15 cellular contexts compared by ENCODE assay signal in genomic region chr4:105389167-105389566, GRCh38.
A peak's percentile ranks its signal among the peaks of the same experiment; 100 is the strongest.
DNase-seq lines count a peak whose midpoint lies in the region; ATAC-seq and TF ChIP-seq lines count a peak whose summit lies in the region.
"Had no signal": no experiment of that assay in that cellular context is flagged by ENCODE, and none has a peak within 500 bp of the region (broad histone marks: within the 10 kb centered on the region; RNA-seq: fewer than 3 reads in every experiment).

No MANE protein-coding gene starts in this region.

- 85 to 90% methylated on average over 3 of the region's 3 CpGs for WGBS in lower leg skin, 2 donors

- no peak for TF ChIP-seq POLR2A in lower leg skin (IDR thresholded peaks at IDR 0.05)

- H3K27me3 Mint-ChIP-seq in activated CD4-positive, alpha-beta T cell treated with anti-CD3 and anti-CD28 coated beads for 36 hours = no peaks in the 10 kb centered on the region
- H3K27me3 Mint-ChIP-seq in activated CD4-positive, alpha-beta T cell treated with anti-CD3 and anti-CD28 coated beads, Interleukin-2, amount 10 ng/mL, durations not matched to agents 24 days and 14 days = no peaks in the 10 kb centered on the region

- TF ChIP-seq CTCF in PC-3 (conservative IDR thresholded peaks at IDR 0.05; ENCODE audit: low read depth, low read length) (no peak), cardiac fibroblast (IDR thresholded peaks at IDR 0.05; ENCODE audit: low read depth, low read length) (no peak), colonic mucosa (IDR thresholded peaks at IDR 0.05) (no peak), lower leg skin (IDR thresholded peaks at IDR 0.05) (no peak)

- no peaks in the 10 kb centered on the region for H3K79me2 ChIP-seq in PC-3 (ENCODE audit: low read length)

- H3K4me3 Mint-ChIP-seq in activated CD4-positive, alpha-beta T cell treated with anti-CD3 and anti-CD28 coated beads for 36 hours = no peak overlapping the region
- H3K4me3 Mint-ChIP-seq in activated CD4-positive, alpha-beta T cell treated with anti-CD3 and anti-CD28 coated beads, Interleukin-2, amount 10 ng/mL, durations not matched to agents 24 days and 14 days = no peak overlapping the region
- H3K4me3 Mint-ChIP-seq: GM23338 had no signal

- H3K4me1 ChIP-seq in PC-3 (ENCODE audit: insufficient read depth, low read length) (no peaks in the 10 kb centered on the region), colonic mucosa (no peaks in the 10 kb centered on the region)
- H3K4me1 ChIP-seq: Caco-2 had no signal

- H3K9me3 ChIP-seq in PC-3 (ENCODE audit: low read length) (no peaks in the 10 kb centered on the region), colonic mucosa (no peaks in the 10 kb centered on the region)
- H3K9me3 ChIP-seq: Caco-2 had no signal

- H3K9me3 Mint-ChIP-seq in activated CD4-positive, alpha-beta T cell treated with anti-CD3 and anti-CD28 coated beads for 36 hours (ENCODE audit: low read depth) = no peaks in the 10 kb centered on the region
- peaks cover 15% of the 10 kb centered on the region for H3K9me3 Mint-ChIP-seq in activated CD4-positive, alpha-beta T cell treated with anti-CD3 and anti-CD28 coated beads, Interleukin-2, amount 10 ng/mL, durations not matched to agents 24 days and 14 days
- H3K9me3 Mint-ChIP-seq: GM23338 had no signal

- DNase-seq in activated CD4-positive, alpha-beta T cell treated with anti-CD3 and anti-CD28 coated beads for 36 hours = no peak
- no peak for DNase-seq in activated CD4-positive, alpha-beta T cell treated with anti-CD3 and anti-CD28 coated beads, Interleukin-2, amount 10 ng/mL, durations not matched to agents 24 days and 14 days
- DNase-seq in PC-3 = no peak
- peak; percentile 6 to 21 for DNase-seq in cardiac fibroblast (ENCODE audit: low read depth in 2 of 2)
- DNase-seq in renal cortical epithelial cell (ENCODE audit: low read depth) = peak; percentile 40
- DNase-seq in colonic mucosa = no peak
- DNase-seq in LoVo (ENCODE audit: low spot score) = no peak
- no peak for DNase-seq in lower leg skin (ENCODE audit: low spot score in 2 of 2)
- DNase-seq: Caco-2, NCI-H1417, NCI-H2081, NCI-H510A treated with DMSO at 0.1 percent for 48 hours, SHP77 treated with DMSO at 0.1 percent for 48 hours had no signal

- CTCF ChIA-PET in activated CD4-positive, alpha-beta T cell treated with anti-CD3 and anti-CD28 coated beads for 36 hours (lab: Charles Lee) = no interaction called here
- CTCF ChIA-PET in PC-3 (lab: Charles Lee) = interaction anchor here (0.6 kb wide), 1 partner anchor 50 kb away, joined by 3 read pairs; no protein-coding TSS in a partner anchor

- no peak overlapping the region for H3K4me2 ChIP-seq in PC-3 (ENCODE audit: low read length)
- H3K4me2 ChIP-seq: GM23338, KMS-11 had no signal

- no TSS peak for BruUV-seq in PC-3 (replicated peaks; lab: Mats Ljungman, UMichigan)

- H2AFZ ChIP-seq in PC-3 (ENCODE audit: low read length) = no peak overlapping the region
- H2AFZ ChIP-seq: GM23338 had no signal

- intact Hi-C loops in activated CD4-positive, alpha-beta T cell treated with anti-CD3 and anti-CD28 coated beads for 36 hours (cut with DNase I, micrococcal nuclease) = no loop called here
- intact Hi-C loops in activated CD4-positive, alpha-beta T cell treated with anti-CD3 and anti-CD28 coated beads, Interleukin-2, amount 10 ng/mL, durations not matched to agents 24 days and 14 days (cut with micrococcal nuclease) = no loop called here
- intact Hi-C loops in PC-3 (cut with micrococcal nuclease) (no loop called here), colonic mucosa (cut with DNase I) (no loop called here), lower leg skin (cut with DNase I; ENCODE audit: low total_unique reads) (no loop called here)

- H3K9ac ChIP-seq in PC-3 (ENCODE audit: low read length) (no peak overlapping the region), colonic mucosa (ENCODE audit: low read depth in 2 of 2, low read length in 2 of 2) (no peak overlapping the region)
- H3K9ac ChIP-seq: KMS-11 had no signal

- H3K27ac ChIP-seq in PC-3 (ENCODE audit: low read length) = 0 out of 2 replicates have a peak overlapping the region, but pooled peaks have one; percentile 16
- H3K27ac ChIP-seq in colonic mucosa = no peak overlapping the region
- H3K27ac ChIP-seq: KMS-11 had no signal

- H3K4me1 Mint-ChIP-seq in activated CD4-positive, alpha-beta T cell treated with anti-CD3 and anti-CD28 coated beads for 36 hours = peaks cover 4% of the 10 kb centered on the region
- no peaks in the 10 kb centered on the region for H3K4me1 Mint-ChIP-seq in activated CD4-positive, alpha-beta T cell treated with anti-CD3 and anti-CD28 coated beads, Interleukin-2, amount 10 ng/mL, durations not matched to agents 24 days and 14 days
- H3K4me1 Mint-ChIP-seq: GM23338 had no signal

- H3K36me3 ChIP-seq in PC-3 (ENCODE audit: low read depth, low read length) (no peaks in the 10 kb centered on the region), colonic mucosa (no peaks in the 10 kb centered on the region)

- H3K9me2 ChIP-seq in PC-3 (replicated peaks; ENCODE audit: low read length) = no peaks in the 10 kb centered on the region

- no peaks in the 10 kb centered on the region for H3F3A ChIP-seq in PC-3 (ENCODE audit: low read length, unreplicated experiment)

- POLR2A ChIA-PET in activated CD4-positive, alpha-beta T cell treated with anti-CD3 and anti-CD28 coated beads for 36 hours (lab: Charles Lee) = no interaction called here
- POLR2A ChIA-PET in PC-3 (lab: Charles Lee; ENCODE audit: unreplicated experiment) = no interaction called here

- H4K20me1 ChIP-seq in PC-3 (ENCODE audit: low read length) = no peaks in the 10 kb centered on the region

- no peak overlapping the region for H3K27ac Mint-ChIP-seq in activated CD4-positive, alpha-beta T cell treated with anti-CD3 and anti-CD28 coated beads for 36 hours
- no peak overlapping the region for H3K27ac Mint-ChIP-seq in activated CD4-positive, alpha-beta T cell treated with anti-CD3 and anti-CD28 coated beads, Interleukin-2, amount 10 ng/mL, durations not matched to agents 24 days and 14 days
- H3K27ac Mint-ChIP-seq: GM23338 had no signal

- no peaks in the 10 kb centered on the region for H3K27me3 ChIP-seq in PC-3 (ENCODE audit: low read length)
- H3K27me3 ChIP-seq in colonic mucosa = no peaks in the 10 kb centered on the region

- H3K4me3 ChIP-seq in PC-3 (ENCODE audit: low read length) (no peak overlapping the region), cardiac fibroblast (replicated peaks in 1 of 2; ENCODE audit: low read depth in 2 of 2, low read length in 2 of 2) (no peak overlapping the region), colonic mucosa (no peak overlapping the region), lower leg skin (ENCODE audit: low read depth, poor library complexity, severe bottlenecking) (no peak overlapping the region)
- H3K4me3 ChIP-seq: GM23338 had no signal

- peak; percentile 36 for ATAC-seq in activated CD4-positive, alpha-beta T cell treated with anti-CD3 and anti-CD28 coated beads for 36 hours
- ATAC-seq in PC-3 = peak; percentile 51
- ATAC-seq: GM23338 had no signal

- H3K36me3 Mint-ChIP-seq in activated CD4-positive, alpha-beta T cell treated with anti-CD3 and anti-CD28 coated beads for 36 hours (ENCODE audit: low read depth) = peaks cover 44% of the 10 kb centered on the region
- peaks cover 41% of the 10 kb centered on the region for H3K36me3 Mint-ChIP-seq in activated CD4-positive, alpha-beta T cell treated with anti-CD3 and anti-CD28 coated beads, Interleukin-2, amount 10 ng/mL, durations not matched to agents 24 days and 14 days (ENCODE audit: low read depth)

Comparison
In these comparisons a context has a peak if more than half of its experiments do, and no peak if none do; other contexts are left out.
1. DNase-seq: peak in cardiac fibroblast (2 of 2) and renal cortical epithelial cell (single experiment); none in activated CD4-positive, alpha-beta T cell treated with anti-CD3 and anti-CD28 coated beads for 36 hours (single experiment), activated CD4-positive, alpha-beta T cell treated with anti-CD3 and anti-CD28 coated beads, Interleukin-2, amount 10 ng/mL, durations not matched to agents 24 days and 14 days (single experiment), PC-3 (single experiment), colonic mucosa (single experiment), LoVo (single experiment) and lower leg skin (0 of 2).